ENCODE assay signal across 9 cellular contexts in genomic region chr6:33420493-33421343, GRCh38. TPM values are rescaled to one million over a fixed set of nuclear protein-coding genes. Genes with fewer than 3 reads are reported as not detected.
A peak's percentile ranks its signal among the peaks of the same experiment; 100 is the strongest.
DNase-seq lines count a peak whose midpoint lies in the region; ATAC-seq and TF ChIP-seq lines count a peak whose summit lies in the region.
"Had no signal": no experiment of that assay in that cellular context is flagged by ENCODE, and none has a peak within 500 bp of the region (broad histone marks: within the 10 kb centered on the region; RNA-seq: fewer than 3 reads in every experiment).

No MANE protein-coding gene starts in this region.

- no peak for ATAC-seq in naive thymus-derived CD8-positive, alpha-beta T cell
- ATAC-seq in mucosa of descending colon (no peak), GM18909 (IDR thresholded peaks at IDR 0.05; ENCODE audit: poor library complexity, unreplicated experiment) (no peak)

- H3K9me3 ChIP-seq in BE2C (no peaks in the 10 kb centered on the region), HUES6 (ENCODE audit: control insufficient read depth, insufficient read depth, low read depth, low read length) (no peaks in the 10 kb centered on the region), mucosa of descending colon (no peaks in the 10 kb centered on the region)

- H3K27ac ChIP-seq in HUES6 (ENCODE audit: low read depth, low read length), result no peak overlapping the region

- H3K4me3 ChIP-seq in BE2C (ENCODE audit: low read depth, low read length) (peak overlapping the region; percentile 54), HUES6 (ENCODE audit: low read depth, low read length) (peak overlapping the region; percentile 66), astrocyte of the cerebellum (ENCODE audit: low read depth, low read length) (peak overlapping the region; percentile 52), mucosa of descending colon (no peak overlapping the region)

- peak overlapping the region; percentile 40 to 91 (median 70) for H3K4me3 Mint-ChIP-seq in naive thymus-derived CD8-positive, alpha-beta T cell

- H3K4me1 ChIP-seq in BE2C (peaks cover 9% of the 10 kb centered on the region), HUES6 (ENCODE audit: control insufficient read depth, insufficient read depth, low read length) (peaks cover 39% of the 10 kb centered on the region), mucosa of descending colon (ENCODE audit: low read depth) (peaks cover 37% of the 10 kb centered on the region)

- no peaks in the 10 kb centered on the region for H3K27me3 ChIP-seq in BE2C
- H3K27me3 ChIP-seq in HUES6 (ENCODE audit: control insufficient read depth, insufficient read depth, low read length), result no peaks in the 10 kb centered on the region

- DNase-seq in BE2C (no peak), astrocyte of the cerebellum (ENCODE audit: low read depth) (no peak), mucosa of descending colon (no peak), HT-29 (ENCODE audit: low spot score) (no peak), NCI-H2107 treated with DMSO at 0.1 percent for 48 hours (lab: John Stamatoyannopoulos, UW; ENCODE audit: unreplicated experiment) (no peak)
- DNase-seq in naive thymus-derived CD8-positive, alpha-beta T cell, result no peak
- DNase-seq: foreskin melanocyte had no signal

- no peak for TF ChIP-seq CTCF in BE2C (IDR thresholded peaks at IDR 0.05; ENCODE audit: low read depth, low read length)
- no peak for TF ChIP-seq CTCF in astrocyte of the cerebellum (IDR thresholded peaks at IDR 0.05; ENCODE audit: low read depth, low read length, missing control alignments)
- no peak for TF ChIP-seq CTCF in mucosa of descending colon (IDR thresholded peaks at IDR 0.05)

- no peaks in the 10 kb centered on the region for H3K9me3 Mint-ChIP-seq in naive thymus-derived CD8-positive, alpha-beta T cell

- H3K9ac ChIP-seq in HUES6 (ENCODE audit: low read length), result peak overlapping the region; percentile 23

- H3K27ac Mint-ChIP-seq in naive thymus-derived CD8-positive, alpha-beta T cell, result peak overlapping the region; percentile 8 to 89 (median 84)

- in situ Hi-C loops in astrocyte of the cerebellum (cut with HindIII; ENCODE audit: low sequenced_read_pairs), result no loop called here

- H3K36me3 Mint-ChIP-seq in naive thymus-derived CD8-positive, alpha-beta T cell, result peaks cover 0 to 9% (median 0%) of the 10 kb centered on the region in 3 donors

- intact Hi-C loops in mucosa of descending colon (cut with DNase I, micrococcal nuclease), result no loop called here

- peaks cover 56 to 94% (median 80%) of the 10 kb centered on the region in 4 donors for H3K4me1 Mint-ChIP-seq in naive thymus-derived CD8-positive, alpha-beta T cell

- peaks cover 9% of the 10 kb centered on the region for H3K36me3 ChIP-seq in BE2C
- peaks cover 34% of the 10 kb centered on the region for H3K36me3 ChIP-seq in HUES6 (ENCODE audit: control insufficient read depth, insufficient read depth, low read length)
- H3K36me3 ChIP-seq in mucosa of descending colon (ENCODE audit: low read depth), result peaks cover 3% of the 10 kb centered on the region

- H3K27me3 Mint-ChIP-seq in naive thymus-derived CD8-positive, alpha-beta T cell, result no peaks in the 10 kb centered on the region

- POLR2A ChIA-PET in naive thymus-derived CD8-positive, alpha-beta T cell (lab: Charles Lee), result interaction anchor here (0.7 to 2.8 kb wide), 2 partner anchors 11 to 90 kb away, joined by 3 to 10 read pairs; no protein-coding TSS in a partner anchor

RNA-seq across cellular contexts. Expression of gene SYNGAP1, which starts 0.9 kb away (rescaled TPM):
- 191 TPM for polyA plus RNA-seq in BE2C (2012; ENCODE audit: insufficient read depth, insufficient read length, low read depth)
- 10 to 100 TPM; 57.0 to 66.6 TPM for total RNA-seq in naive thymus-derived CD8-positive, alpha-beta T cell
- polyA plus RNA-seq in naive thymus-derived CD8-positive, alpha-beta T cell, result 1 to 10 TPM in 2 of 3 donors, under 1 TPM in 1; 0.38 to 1.9 (median 1.4) TPM
- total RNA-seq in mucosa of descending colon, result 10 to 100 TPM in 1 of 3 donors, 1 to 10 TPM in 2; 8.1 to 39.8 (median 8.8) TPM
- total RNA-seq in HT-29 (2014; rRNA removed; shearing (Covaris generic)), result 3.3 and 5.2 TPM in 2 replicates

RNA-seq across cellular contexts. Expression of gene CUTA, which starts 2.8 kb away (rescaled TPM):
- polyA plus RNA-seq in BE2C (2012; ENCODE audit: insufficient read depth, insufficient read length, low read depth), result 362 TPM
- 100 to 1,000 TPM; 198 to 201 TPM for total RNA-seq in naive thymus-derived CD8-positive, alpha-beta T cell
- 100 to 1,000 TPM; 338 to 441 (median 385) TPM for polyA plus RNA-seq in naive thymus-derived CD8-positive, alpha-beta T cell
- total RNA-seq in mucosa of descending colon, result 100 to 1,000 TPM; 146 to 163 (median 151) TPM
- total RNA-seq in HT-29 (2014; rRNA removed; shearing (Covaris generic)), result 300 and 321 TPM in 2 replicates

RNA-seq across cellular contexts. Expression of gene PHF1, which starts 9.9 kb away (rescaled TPM):
- 61.3 TPM for polyA plus RNA-seq in BE2C (2012; ENCODE audit: insufficient read depth, insufficient read length, low read depth)
- total RNA-seq in naive thymus-derived CD8-positive, alpha-beta T cell, result 100 to 1,000 TPM; 213 to 223 TPM
- 10 to 100 TPM; 44.3 to 71.4 (median 45.3) TPM for polyA plus RNA-seq in naive thymus-derived CD8-positive, alpha-beta T cell
- total RNA-seq in mucosa of descending colon, result 10 to 100 TPM; 29.9 to 96.5 (median 38.1) TPM
- total RNA-seq in HT-29 (2014; rRNA removed; shearing (Covaris generic)), result 30.8 and 35.5 TPM in 2 replicates

RNA-seq across cellular contexts. Expression of gene KIFC1, which starts 29.1 kb away (rescaled TPM):
- polyA plus RNA-seq in BE2C (2012; ENCODE audit: insufficient read depth, insufficient read length, low read depth), result 13.5 TPM
- 1 to 10 TPM in 1 of 2 experiments, under 1 TPM in 1; 0.60 to 1.2 TPM for total RNA-seq in naive thymus-derived CD8-positive, alpha-beta T cell
- polyA plus RNA-seq in naive thymus-derived CD8-positive, alpha-beta T cell, result under 1 TPM in 2 of 3 donors, not detected in 1; 0.26 to 0.46 TPM
- total RNA-seq in mucosa of descending colon, result 10 to 100 TPM in 1 of 3 donors, 1 to 10 TPM in 2; 3.5 to 21.1 (median 6.3) TPM
- total RNA-seq in HT-29 (2014; rRNA removed; shearing (Covaris generic)), result 64.8 and 67.5 TPM in 2 replicates

RNA-seq across cellular contexts. Expression of gene ZBTB9, which starts 33.7 kb away (rescaled TPM):
- polyA plus RNA-seq in BE2C (2012; ENCODE audit: insufficient read depth, insufficient read length, low read depth), result 90.5 TPM
- 10 to 100 TPM; 10.6 to 11.9 TPM for total RNA-seq in naive thymus-derived CD8-positive, alpha-beta T cell
- polyA plus RNA-seq in naive thymus-derived CD8-positive, alpha-beta T cell, result 10 to 100 TPM in 1 of 3 donors, 1 to 10 TPM in 2; 3.7 to 10.4 (median 6.4) TPM
- total RNA-seq in mucosa of descending colon, result 1 to 10 TPM; 4.3 to 5.8 (median 4.5) TPM
- 4.7 and 11.2 TPM in 2 replicates for total RNA-seq in HT-29 (2014; rRNA removed; shearing (Covaris generic))
